ENCODE assay signal across 8 cellular contexts in genomic region chr1:158819461-158820443, GRCh38. TPM values are rescaled to one million over a fixed set of nuclear protein-coding genes. Genes with fewer than 3 reads are reported as not detected.
DNase-seq lines count a peak whose midpoint lies in the region; ATAC-seq, FAIRE-seq and TF ChIP-seq lines count a peak whose summit lies in the region.

No MANE protein-coding gene starts in this region.

- DNase-seq in GM12892 (ENCODE audit: insufficient read length) (no peak), NB4 (ENCODE audit: low read depth) (peak; percentile 83), fibroblast of villous mesenchyme (ENCODE audit: low read depth) (peak; percentile 85), amniotic stem cell (lab: John Stamatoyannopoulos, UW) (no peak), GOT3 (lab: John Stamatoyannopoulos, UW) (no peak), AML-193 (lab: John Stamatoyannopoulos, UW) (no peak), retina (no peak)

- peak overlapping the region; percentile 10 for H3K4me3 ChIP-seq in NB4 (ENCODE audit: low read depth, low read length)
- no peak overlapping the region for H3K4me3 ChIP-seq in fibroblast of villous mesenchyme (ENCODE audit: low read depth, low read length)

- FAIRE-seq in GM12892 (lab: Jason Lieb, UNC), result peak; percentile 33

- peak; percentile 92 for ATAC-seq in GM21786 (IDR thresholded peaks at IDR 0.05; ENCODE audit: unreplicated experiment)

- TF ChIP-seq POLR2A in GM12892 (IDR thresholded peaks at IDR 0.05; ENCODE audit: low read depth, low read length), result no peak
- no peak for TF ChIP-seq POLR2A in NB4 (IDR thresholded peaks at IDR 0.05; ENCODE audit: extremely low read depth, insufficient read length)

- TF ChIP-seq CTCF in NB4 (IDR thresholded peaks at IDR 0.05; ENCODE audit: low read depth, low read length) (no peak), fibroblast of villous mesenchyme (IDR thresholded peaks at IDR 0.05; ENCODE audit: insufficient read depth, low read depth, low read length) (no peak)

RNA-seq across cellular contexts. Expression of gene MNDA, which starts 11.4 kb away (rescaled TPM):
- 22.6 TPM for polyA plus RNA-seq in GM12892 (2012; ENCODE audit: missing spikeins)
- total RNA-seq in fibroblast of villous mesenchyme, result not detected in 2 replicates

RNA-seq across cellular contexts. Expression of gene OR6N2, which starts 38.7 kb away (rescaled TPM):
- not detected for polyA plus RNA-seq in GM12892 (2012; ENCODE audit: missing spikeins)
- not detected in 2 replicates for total RNA-seq in fibroblast of villous mesenchyme

RNA-seq across cellular contexts. Expression of gene OR6N1, which starts 47.8 kb away (rescaled TPM):
- polyA plus RNA-seq in GM12892 (2012; ENCODE audit: missing spikeins), result not detected
- not detected in 2 replicates for total RNA-seq in fibroblast of villous mesenchyme

Comparison
In these comparisons a context has a peak if more than half of its experiments do, and no peak if none do; other contexts are left out.
1. DNase-seq: peak in NB4 (single experiment) and fibroblast of villous mesenchyme (single experiment); none in GM12892 (single experiment), amniotic stem cell (single experiment), GOT3 (single experiment), AML-193 (0 of 2) and retina (single experiment).